ENCODE assay signal across 8 cellular contexts in the genomic region with DNA sequence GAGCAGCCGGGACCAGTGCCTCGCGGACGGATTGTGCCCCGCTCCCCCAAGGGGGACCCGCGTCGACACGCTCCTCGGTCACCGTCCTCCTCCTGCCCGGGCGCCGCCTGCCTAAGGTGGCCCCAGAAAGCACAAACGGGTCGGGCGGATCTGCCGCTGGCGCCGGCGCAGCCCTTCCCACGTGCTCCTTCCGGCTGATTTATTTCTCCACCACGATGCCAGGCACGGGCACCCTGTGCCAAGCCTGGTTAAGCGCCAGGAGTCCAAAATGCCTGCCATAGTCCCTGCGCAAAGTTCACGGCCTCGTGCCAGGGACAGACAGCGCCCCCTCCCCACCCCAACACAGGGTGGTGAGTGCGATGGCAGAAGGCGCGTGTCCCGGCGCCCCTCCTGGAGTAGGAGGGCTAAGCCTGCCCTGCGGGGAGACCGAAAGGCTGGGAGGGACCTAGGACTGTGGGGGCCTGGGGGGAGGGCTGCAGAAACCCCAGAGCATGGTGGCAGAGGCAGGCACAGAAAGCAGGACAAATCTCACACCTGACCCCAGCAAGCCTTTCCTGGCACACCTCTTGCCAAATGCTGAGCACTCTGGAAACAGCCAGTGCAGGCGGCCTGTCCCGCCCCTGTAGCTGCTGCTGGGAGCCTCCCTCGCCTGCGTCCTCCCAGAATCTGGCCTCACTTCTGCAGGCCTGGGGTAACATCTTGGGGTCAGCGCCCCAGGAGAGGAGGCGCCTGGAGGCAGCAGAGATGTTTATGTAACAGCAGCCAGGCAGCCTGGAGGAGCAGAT. TPM values are rescaled to one million over a fixed set of nuclear protein-coding genes. Genes with fewer than 3 reads are reported as not detected.
DNase-seq lines count a peak whose midpoint lies in the region; ATAC-seq and TF ChIP-seq lines count a peak whose summit lies in the region.

No MANE protein-coding gene starts in this region.

- CTCF ChIA-PET in naive thymus-derived CD4-positive, alpha-beta T cell (lab: Charles Lee), result no interaction called here

- H3K9me3 Mint-ChIP-seq in activated T-helper 1 cell treated with anti-CD3 and anti-CD28 coated beads, Interleukin-12 subunit alpha, Interleukin-12 subunit beta, Interleukin-2, Interleukin-4 antibody, amounts not matched to agents 30 ng/mL and 10 ng/mL and 1 ng/mL, durations not matched to agents 14 hours and 24 hours and 36 hours, result no peaks in the 10 kb centered on the region
- no peaks in the 10 kb centered on the region for H3K9me3 Mint-ChIP-seq in naive thymus-derived CD4-positive, alpha-beta T cell

- H3K9me3 ChIP-seq in BE2C (no peaks in the 10 kb centered on the region), upper lobe of left lung (no peaks in the 10 kb centered on the region)
- no peaks in the 10 kb centered on the region for H3K9me3 ChIP-seq in naive thymus-derived CD4-positive, alpha-beta T cell (ENCODE audit: control insufficient read depth in 2 of 3, low read length in 3 of 3)

- TF ChIP-seq CTCF in BE2C (IDR thresholded peaks at IDR 0.05; ENCODE audit: low read depth, low read length) (no peak), upper lobe of left lung (IDR thresholded peaks at IDR 0.05) (peak in 1 of 6 experiments; percentile 17)

- H3K4me1 Mint-ChIP-seq in activated T-helper 1 cell treated with anti-CD3 and anti-CD28 coated beads, Interleukin-12 subunit alpha, Interleukin-12 subunit beta, Interleukin-2, Interleukin-4 antibody, amounts not matched to agents 30 ng/mL and 10 ng/mL and 1 ng/mL, durations not matched to agents 14 hours and 24 hours and 36 hours (ENCODE audit: low read depth), result peaks cover 5% of the 10 kb centered on the region
- peaks cover 7 to 43% (median 29%) of the 10 kb centered on the region in 7 donors for H3K4me1 Mint-ChIP-seq in naive thymus-derived CD4-positive, alpha-beta T cell

- H3K27ac Mint-ChIP-seq in activated T-helper 1 cell treated with anti-CD3 and anti-CD28 coated beads, Interleukin-12 subunit alpha, Interleukin-12 subunit beta, Interleukin-2, Interleukin-4 antibody, amounts not matched to agents 30 ng/mL and 10 ng/mL and 1 ng/mL, durations not matched to agents 14 hours and 24 hours and 36 hours, result peak overlapping the region; percentile 83
- H3K27ac Mint-ChIP-seq in naive thymus-derived CD4-positive, alpha-beta T cell, result peak overlapping the region in 8 of 9 donors; percentile 60 to 90 (median 80)

- peak overlapping the region; percentile 81 for H3K4me3 Mint-ChIP-seq in activated T-helper 1 cell treated with anti-CD3 and anti-CD28 coated beads, Interleukin-12 subunit alpha, Interleukin-12 subunit beta, Interleukin-2, Interleukin-4 antibody, amounts not matched to agents 30 ng/mL and 10 ng/mL and 1 ng/mL, durations not matched to agents 14 hours and 24 hours and 36 hours
- peak overlapping the region; percentile 77 to 89 (median 83) for H3K4me3 Mint-ChIP-seq in naive thymus-derived CD4-positive, alpha-beta T cell

- H3K36me3 ChIP-seq in BE2C, result no peaks in the 10 kb centered on the region
- H3K36me3 ChIP-seq in naive thymus-derived CD4-positive, alpha-beta T cell (ENCODE audit: control insufficient read depth in 2 of 3, insufficient read depth in 3 of 3, low read length in 3 of 3), result peaks cover 0 to 10% (median 0%) of the 10 kb centered on the region in 3 experiments
- H3K36me3 ChIP-seq in upper lobe of left lung, result peaks cover 0 to 21% (median 9%) of the 10 kb centered on the region in 4 donors

- peak overlapping the region; percentile 70 for H3K27ac ChIP-seq in naive thymus-derived CD4-positive, alpha-beta T cell (ENCODE audit: low read depth, low read length)
- peak overlapping the region; percentile 94 to 99 (median 98) for H3K27ac ChIP-seq in upper lobe of left lung

- WGBS in upper lobe of left lung, 2 donors, result 4% methylated on average over 36 of the region's 43 CpGs; no CpG with 5 or more reads in 1 of the 2 donors

- ATAC-seq in GM21717 (IDR thresholded peaks at IDR 0.05; ENCODE audit: unreplicated experiment), result peak; percentile 7
- ATAC-seq in naive thymus-derived CD4-positive, alpha-beta T cell, result peak; percentile 17
- peak; percentile 50 to 55 for ATAC-seq in upper lobe of left lung (ENCODE audit: low FRiP score in 2 of 2)
- no peak for ATAC-seq in GM19035 (IDR thresholded peaks at IDR 0.05; ENCODE audit: unreplicated experiment)

- H3K27me3 ChIP-seq in BE2C (peaks cover 43% of the 10 kb centered on the region), upper lobe of left lung (no peaks in the 10 kb centered on the region)
- H3K27me3 ChIP-seq in naive thymus-derived CD4-positive, alpha-beta T cell (ENCODE audit: control insufficient read depth in 2 of 2, insufficient read depth in 2 of 2, low read length in 2 of 2), result no peaks in the 10 kb centered on the region

- peaks cover under 1% of the 10 kb centered on the region for H3K27me3 Mint-ChIP-seq in activated T-helper 1 cell treated with anti-CD3 and anti-CD28 coated beads, Interleukin-12 subunit alpha, Interleukin-12 subunit beta, Interleukin-2, Interleukin-4 antibody, amounts not matched to agents 30 ng/mL and 10 ng/mL and 1 ng/mL, durations not matched to agents 14 hours and 24 hours and 36 hours (ENCODE audit: insufficient read depth)
- H3K27me3 Mint-ChIP-seq in naive thymus-derived CD4-positive, alpha-beta T cell, result peaks cover 0 to 2% (median 0%) of the 10 kb centered on the region in 5 donors

- TF ChIP-seq POLR2A in upper lobe of left lung (IDR thresholded peaks at IDR 0.05), result no peak

- intact Hi-C loops in activated T-helper 1 cell treated with anti-CD3 and anti-CD28 coated beads, Interleukin-12 subunit alpha, Interleukin-12 subunit beta, Interleukin-2, Interleukin-4 antibody, amounts not matched to agents 30 ng/mL and 10 ng/mL and 1 ng/mL, durations not matched to agents 14 hours and 24 hours and 36 hours (cut with micrococcal nuclease), result loop anchor here (1.0 to 5.0 kb wide), 5 partner anchors 9 to 245 kb away; a partner anchor contains a TSS
- intact Hi-C loops in naive thymus-derived CD4-positive, alpha-beta T cell (cut with micrococcal nuclease), result loop anchor here (1.0 to 10.0 kb wide), 12 partner anchors 9 to 675 kb away; a partner anchor contains a TSS

- TF ChIP-seq EP300 in upper lobe of left lung (IDR thresholded peaks at IDR 0.05), result no peak

- no peak for DNase-seq in BE2C
- DNase-seq in NCI-H774 (lab: John Stamatoyannopoulos, UW), result peak; percentile 30
- peak; percentile 31 for DNase-seq in activated T-helper 1 cell treated with anti-CD3 and anti-CD28 coated beads, Interleukin-12 subunit alpha, Interleukin-12 subunit beta, Interleukin-2, Interleukin-4 antibody, amounts not matched to agents 30 ng/mL and 10 ng/mL and 1 ng/mL, durations not matched to agents 14 hours and 24 hours and 36 hours (ENCODE audit: low spot score)
- DNase-seq in fibroblast of gingiva (ENCODE audit: low read depth), result peak; percentile 54
- DNase-seq in naive thymus-derived CD4-positive, alpha-beta T cell, result peak; percentile 38 to 65 (median 59)
- peak; percentile 80 to 92 for DNase-seq in upper lobe of left lung

- POLR2A ChIA-PET in naive thymus-derived CD4-positive, alpha-beta T cell (lab: Charles Lee), result interaction anchor here (0.8 to 1.1 kb wide), 2 partner anchors 10 to 63 kb away, joined by 3 to 5 read pairs; no protein-coding TSS in a partner anchor

- H3K4me3 ChIP-seq in BE2C (ENCODE audit: low read depth, low read length) (peak overlapping the region; percentile 49), upper lobe of left lung (peak overlapping the region; percentile 28 to 97 (median 91))
- H3K4me3 ChIP-seq in naive thymus-derived CD4-positive, alpha-beta T cell (ENCODE audit: low read length), result peak overlapping the region; percentile 64

- H3K36me3 Mint-ChIP-seq in activated T-helper 1 cell treated with anti-CD3 and anti-CD28 coated beads, Interleukin-12 subunit alpha, Interleukin-12 subunit beta, Interleukin-2, Interleukin-4 antibody, amounts not matched to agents 30 ng/mL and 10 ng/mL and 1 ng/mL, durations not matched to agents 14 hours and 24 hours and 36 hours (ENCODE audit: low read depth), result peaks cover 15% of the 10 kb centered on the region
- peaks cover 0 to 3% (median 0%) of the 10 kb centered on the region in 5 donors for H3K36me3 Mint-ChIP-seq in naive thymus-derived CD4-positive, alpha-beta T cell

- H3K4me1 ChIP-seq in BE2C (no peaks in the 10 kb centered on the region), upper lobe of left lung (peaks cover 54 to 72% (median 62%) of the 10 kb centered on the region in 4 donors)
- peaks cover 20 to 37% of the 10 kb centered on the region in 2 donors for H3K4me1 ChIP-seq in naive thymus-derived CD4-positive, alpha-beta T cell (ENCODE audit: control insufficient read depth in 2 of 2, insufficient read depth in 2 of 2, low read length in 2 of 2)

RNA-seq across cellular contexts. Expression of a gene that starts 1.0 kb away (rescaled TPM):
- polyA plus RNA-seq in BE2C (2012; ENCODE audit: insufficient read depth, insufficient read length, low read depth), result 0.91 TPM
- total RNA-seq in activated T-helper 1 cell treated with anti-CD3 and anti-CD28 coated beads, Interleukin-12 subunit alpha, Interleukin-12 subunit beta, Interleukin-2, Interleukin-4 antibody, amounts not matched to agents 30 ng/mL and 10 ng/mL and 1 ng/mL, durations not matched to agents 14 hours and 24 hours and 36 hours, result 115 and 121 TPM in 2 replicates
- total RNA-seq in naive thymus-derived CD4-positive, alpha-beta T cell, result 10 to 100 TPM; 49.7 to 92.9 (median 58.0) TPM
- 1 to 10 TPM; 1.9 to 7.1 TPM for polyA plus RNA-seq in naive thymus-derived CD4-positive, alpha-beta T cell
- 100 to 1,000 TPM in 4 of 6 donors, 10 to 100 TPM in 2; 49.6 to 175 (median 110) TPM for total RNA-seq in upper lobe of left lung
